In genomic region chr10:114470956-114471905, GRCh38 we compare ENCODE assay signal across 8 cellular contexts.
DNase-seq lines count a peak whose midpoint lies in the region; ATAC-seq and TF ChIP-seq lines count a peak whose summit lies in the region.

No MANE protein-coding gene starts in this region.

- DNase-seq in D341Med (ENCODE audit: low spot score), result peak; percentile 70
- DNase-seq in NOMO-1 treated with dmso at 0.1 percent for 144 hours (lab: John Stamatoyannopoulos, UW; ENCODE audit: unreplicated experiment), result peak; percentile 31
- DNase-seq in activated T-cell treated with anti-CD3 and anti-CD28 coated beads for 24 hours (ENCODE audit: low read depth), result peak; percentile 52
- DNase-seq in epithelial cell of proximal tubule (ENCODE audit: low read depth), result peak; percentile 29
- DNase-seq in natural killer cell treated with Interleukin-12 subunit alpha and Interleukin-12 subunit beta and Interleukin-15 and Interleukin-18, amount 100 ng/mL, for 72 hours (ENCODE audit: low spot score), result peak; percentile 76
- DNase-seq in stimulated activated naive CD8-positive, alpha-beta T cell treated with anti-CD3 and anti-CD28 coated beads, Interleukin-15, Interleukin-2, amounts not matched to agents 100 U/mL and 50 U/mL, for 24 hours, result peak; percentile 60

- H3K27me3 Mint-ChIP-seq in natural killer cell treated with Interleukin-12 subunit alpha and Interleukin-12 subunit beta and Interleukin-15 and Interleukin-18, amount 100 ng/mL, for 72 hours, result no peaks in the 10 kb centered on the region

- no peak overlapping the region for H3K27ac Mint-ChIP-seq in natural killer cell treated with Interleukin-12 subunit alpha and Interleukin-12 subunit beta and Interleukin-15 and Interleukin-18, amount 100 ng/mL, for 72 hours

- H3K36me3 Mint-ChIP-seq in natural killer cell treated with Interleukin-12 subunit alpha and Interleukin-12 subunit beta and Interleukin-15 and Interleukin-18, amount 100 ng/mL, for 72 hours, result no peaks in the 10 kb centered on the region

- H3K4me3 Mint-ChIP-seq in natural killer cell treated with Interleukin-12 subunit alpha and Interleukin-12 subunit beta and Interleukin-15 and Interleukin-18, amount 100 ng/mL, for 72 hours, result no peak overlapping the region

- H3K4me1 Mint-ChIP-seq in natural killer cell treated with Interleukin-12 subunit alpha and Interleukin-12 subunit beta and Interleukin-15 and Interleukin-18, amount 100 ng/mL, for 72 hours (ENCODE audit: low read depth in 2 of 2), result peaks cover 3 to 5% of the 10 kb centered on the region in 2 donors

- ATAC-seq in GM19463 (IDR thresholded peaks at IDR 0.05; ENCODE audit: unreplicated experiment) (peak; percentile 99), HG03558 (IDR thresholded peaks at IDR 0.05; ENCODE audit: extremely low read depth, unreplicated experiment) (peak; percentile 88)
- peak; percentile 76 to 84 for ATAC-seq in natural killer cell treated with Interleukin-12 subunit alpha and Interleukin-12 subunit beta and Interleukin-15 and Interleukin-18, amount 100 ng/mL, for 72 hours
- ATAC-seq in stimulated activated naive CD8-positive, alpha-beta T cell treated with anti-CD3 and anti-CD28 coated beads, Interleukin-15, Interleukin-2, amounts not matched to agents 100 U/mL and 50 U/mL, for 24 hours, result peak; percentile 88

- no peaks in the 10 kb centered on the region for H3K9me3 Mint-ChIP-seq in natural killer cell treated with Interleukin-12 subunit alpha and Interleukin-12 subunit beta and Interleukin-15 and Interleukin-18, amount 100 ng/mL, for 72 hours

- H3K4me3 ChIP-seq in epithelial cell of proximal tubule (ENCODE audit: low read depth, low read length), result no peak overlapping the region

- peak; percentile 88 for TF ChIP-seq CTCF in epithelial cell of proximal tubule (conservative IDR thresholded peaks at IDR 0.05; ENCODE audit: low read depth, low read length)
